Comparison of ENCODE assay signal across 1 cellular context in the genomic region with DNA sequence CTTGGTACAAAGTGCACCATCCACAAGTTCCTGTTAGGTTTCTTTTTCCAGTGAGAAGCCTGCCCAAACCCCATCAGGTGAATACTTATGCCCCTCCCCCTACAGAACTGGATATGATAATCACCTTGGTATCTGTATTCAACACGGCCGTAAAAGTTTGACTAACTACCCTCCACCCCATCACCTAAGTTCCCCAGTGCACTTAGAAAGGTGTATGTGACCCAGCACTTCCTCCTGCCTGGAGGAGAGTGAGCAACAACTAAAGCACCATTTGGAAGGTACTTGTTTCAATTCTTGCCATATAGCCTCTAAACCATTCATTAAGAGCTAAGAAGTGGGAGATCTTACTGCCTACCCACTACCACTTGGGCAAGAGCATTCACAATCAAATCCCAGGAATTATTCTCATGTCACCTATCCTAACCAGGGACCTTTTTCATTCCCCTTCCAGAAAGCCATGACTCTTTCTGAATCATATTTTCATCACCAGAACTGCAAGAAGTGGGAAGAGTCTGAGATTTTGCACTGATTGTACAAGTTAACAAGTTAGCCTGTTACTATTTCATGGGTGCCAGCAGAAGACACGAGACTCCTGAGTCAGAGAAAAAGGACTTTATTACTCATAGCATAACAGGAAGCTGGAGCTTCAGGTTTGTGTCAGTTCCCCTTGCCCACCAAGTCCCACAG.
A peak's percentile ranks its signal among the peaks of the same experiment; 100 is the strongest.
TF ChIP-seq lines count a peak whose summit lies in the region.

No MANE protein-coding gene starts in this region.

TF ChIP-seq in GM12878, 131 proteins besides CTCF, POLR2A, EP300 and RAD21 (continued from another document):
- no peak for TF ChIP-seq IRF4 (IDR thresholded peaks at IDR 0.05; ENCODE audit: low read depth, low read length)
- TF ChIP-seq BACH1 (IDR thresholded peaks at IDR 0.05; ENCODE audit: borderline replicate concordance): no peak
- no peak for TF ChIP-seq FOS (IDR thresholded peaks at IDR 0.05; ENCODE audit: borderline replicate concordance, extremely low read depth, insufficient read length)
- no peak for TF ChIP-seq YBX1 (IDR thresholded peaks at IDR 0.05)
- peak in 1 of 2 experiments; percentile 34; a peak in 1 of 4 replicates for TF ChIP-seq ETV6 (conservative IDR thresholded peaks at IDR 0.05 in 1 of 2, IDR thresholded peaks at IDR 0.05 in 1 of 2; ENCODE audit: borderline replicate concordance in 1 of 2, low read depth in 1 of 2)
- peak; percentile 30 for TF ChIP-seq JUNB (IDR thresholded peaks at IDR 0.05)
- no peak for TF ChIP-seq ZBTB4 (CRISPR knock-in tag; IDR thresholded peaks at IDR 0.05)
- no peak for TF ChIP-seq GABPA (IDR thresholded peaks at IDR 0.05; ENCODE audit: low read depth)
- TF ChIP-seq MYC (IDR thresholded peaks at IDR 0.05; ENCODE audit: insufficient read depth, insufficient read length, insufficient replicate concordance, low read length, severe bottlenecking): no peak
- TF ChIP-seq, protein P1, sequence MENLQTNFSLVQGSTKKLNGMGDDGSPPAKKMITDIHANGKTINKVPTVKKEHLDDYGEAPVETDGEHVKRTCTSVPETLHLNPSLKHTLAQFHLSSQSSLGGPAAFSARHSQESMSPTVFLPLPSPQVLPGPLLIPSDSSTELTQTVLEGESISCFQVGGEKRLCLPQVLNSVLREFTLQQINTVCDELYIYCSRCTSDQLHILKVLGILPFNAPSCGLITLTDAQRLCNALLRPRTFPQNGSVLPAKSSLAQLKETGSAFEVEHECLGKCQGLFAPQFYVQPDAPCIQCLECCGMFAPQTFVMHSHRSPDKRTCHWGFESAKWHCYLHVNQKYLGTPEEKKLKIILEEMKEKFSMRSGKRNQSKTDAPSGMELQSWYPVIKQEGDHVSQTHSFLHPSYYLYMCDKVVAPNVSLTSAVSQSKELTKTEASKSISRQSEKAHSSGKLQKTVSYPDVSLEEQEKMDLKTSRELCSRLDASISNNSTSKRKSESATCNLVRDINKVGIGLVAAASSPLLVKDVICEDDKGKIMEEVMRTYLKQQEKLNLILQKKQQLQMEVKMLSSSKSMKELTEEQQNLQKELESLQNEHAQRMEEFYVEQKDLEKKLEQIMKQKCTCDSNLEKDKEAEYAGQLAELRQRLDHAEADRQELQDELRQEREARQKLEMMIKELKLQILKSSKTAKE (IDR thresholded peaks at IDR 0.05; ENCODE audit: low read depth, poor library complexity, severe bottlenecking): no peak
- TF ChIP-seq SPI1 (IDR thresholded peaks at IDR 0.05; ENCODE audit: borderline replicate concordance, insufficient read depth, low read depth, low read length): peak; percentile 28; the same call in 1 of the 2 replicates
- TF ChIP-seq BHLHE40 (IDR thresholded peaks at IDR 0.05; ENCODE audit: borderline replicate concordance in 1 of 2, low read depth in 2 of 2, low read length in 1 of 2): peak in 1 of 2 experiments; percentile 33; a peak in 1 of 4 replicates
- no peak for TF ChIP-seq NKRF (conservative IDR thresholded peaks at IDR 0.05)
TF ChIP-seq in GM12878: peak in this region for 4.
